In genomic region chr4:121668368-121669162, GRCh38 we compare ENCODE assay signal across 1 cellular context.
A peak's percentile ranks its signal among the peaks of the same experiment; 100 is the strongest.
TF ChIP-seq lines count a peak whose summit lies in the region.

No MANE protein-coding gene starts in this region.

TF ChIP-seq in SK-N-SH, 30 proteins besides CTCF, POLR2A, EP300 and RAD21 (continued from another document):
- no peak for TF ChIP-seq MXI1 (IDR thresholded peaks at IDR 0.05; ENCODE audit: low read depth, low read length)
- peak; percentile 93 for TF ChIP-seq FOXM1 (IDR thresholded peaks at IDR 0.05; ENCODE audit: low read depth)
- TF ChIP-seq, protein P1, sequence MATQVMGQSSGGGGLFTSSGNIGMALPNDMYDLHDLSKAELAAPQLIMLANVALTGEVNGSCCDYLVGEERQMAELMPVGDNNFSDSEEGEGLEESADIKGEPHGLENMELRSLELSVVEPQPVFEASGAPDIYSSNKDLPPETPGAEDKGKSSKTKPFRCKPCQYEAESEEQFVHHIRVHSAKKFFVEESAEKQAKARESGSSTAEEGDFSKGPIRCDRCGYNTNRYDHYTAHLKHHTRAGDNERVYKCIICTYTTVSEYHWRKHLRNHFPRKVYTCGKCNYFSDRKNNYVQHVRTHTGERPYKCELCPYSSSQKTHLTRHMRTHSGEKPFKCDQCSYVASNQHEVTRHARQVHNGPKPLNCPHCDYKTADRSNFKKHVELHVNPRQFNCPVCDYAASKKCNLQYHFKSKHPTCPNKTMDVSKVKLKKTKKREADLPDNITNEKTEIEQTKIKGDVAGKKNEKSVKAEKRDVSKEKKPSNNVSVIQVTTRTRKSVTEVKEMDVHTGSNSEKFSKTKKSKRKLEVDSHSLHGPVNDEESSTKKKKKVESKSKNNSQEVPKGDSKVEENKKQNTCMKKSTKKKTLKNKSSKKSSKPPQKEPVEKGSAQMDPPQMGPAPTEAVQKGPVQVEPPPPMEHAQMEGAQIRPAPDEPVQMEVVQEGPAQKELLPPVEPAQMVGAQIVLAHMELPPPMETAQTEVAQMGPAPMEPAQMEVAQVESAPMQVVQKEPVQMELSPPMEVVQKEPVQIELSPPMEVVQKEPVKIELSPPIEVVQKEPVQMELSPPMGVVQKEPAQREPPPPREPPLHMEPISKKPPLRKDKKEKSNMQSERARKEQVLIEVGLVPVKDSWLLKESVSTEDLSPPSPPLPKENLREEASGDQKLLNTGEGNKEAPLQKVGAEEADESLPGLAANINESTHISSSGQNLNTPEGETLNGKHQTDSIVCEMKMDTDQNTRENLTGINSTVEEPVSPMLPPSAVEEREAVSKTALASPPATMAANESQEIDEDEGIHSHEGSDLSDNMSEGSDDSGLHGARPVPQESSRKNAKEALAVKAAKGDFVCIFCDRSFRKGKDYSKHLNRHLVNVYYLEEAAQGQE (IDR thresholded peaks at IDR 0.05; ENCODE audit: low read depth, low read length) = peak; percentile 60; the same call in 1 of the 2 replicates
- TF ChIP-seq GATA2 (CRISPR knock-in tag; IDR thresholded peaks at IDR 0.05) = no peak
- TF ChIP-seq MEF2A (IDR thresholded peaks at IDR 0.05; ENCODE audit: borderline replicate concordance, low read depth) = peak; percentile 33; the same call in 1 of the 2 replicates
- TF ChIP-seq NFIC (IDR thresholded peaks at IDR 0.05; ENCODE audit: borderline replicate concordance) = peak; percentile 57; the same call in 1 of the 2 replicates
- TF ChIP-seq RXRA (IDR thresholded peaks at IDR 0.05; ENCODE audit: borderline replicate concordance, low read depth) = peak; percentile 72; the same call in 1 of the 2 replicates
- TF ChIP-seq SIN3A (IDR thresholded peaks at IDR 0.05; ENCODE audit: borderline replicate concordance, low read depth, low read length) = peak; percentile 17; the same call in 1 of the 2 replicates
- peak; percentile 77; the same call in 1 of the 2 replicates for TF ChIP-seq TEAD4 (IDR thresholded peaks at IDR 0.05; ENCODE audit: borderline replicate concordance, insufficient read depth)
- TF ChIP-seq RCOR1 (IDR thresholded peaks at IDR 0.05; ENCODE audit: low read length) = no peak
- TF ChIP-seq, protein P2, sequence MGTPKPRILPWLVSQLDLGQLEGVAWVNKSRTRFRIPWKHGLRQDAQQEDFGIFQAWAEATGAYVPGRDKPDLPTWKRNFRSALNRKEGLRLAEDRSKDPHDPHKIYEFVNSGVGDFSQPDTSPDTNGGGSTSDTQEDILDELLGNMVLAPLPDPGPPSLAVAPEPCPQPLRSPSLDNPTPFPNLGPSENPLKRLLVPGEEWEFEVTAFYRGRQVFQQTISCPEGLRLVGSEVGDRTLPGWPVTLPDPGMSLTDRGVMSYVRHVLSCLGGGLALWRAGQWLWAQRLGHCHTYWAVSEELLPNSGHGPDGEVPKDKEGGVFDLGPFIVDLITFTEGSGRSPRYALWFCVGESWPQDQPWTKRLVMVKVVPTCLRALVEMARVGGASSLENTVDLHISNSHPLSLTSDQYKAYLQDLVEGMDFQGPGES (IDR thresholded peaks at IDR 0.05; ENCODE audit: low read depth, low read length) = no peak
- no peak for TF ChIP-seq USF1 (IDR thresholded peaks at IDR 0.05; ENCODE audit: borderline replicate concordance, low read depth)
- no peak for TF ChIP-seq GABPA (IDR thresholded peaks at IDR 0.05; ENCODE audit: low read depth)
- TF ChIP-seq CHD2 (IDR thresholded peaks at IDR 0.05; ENCODE audit: low read length, partially characterized antibody) = no peak
- TF ChIP-seq YY1 (IDR thresholded peaks at IDR 0.05; ENCODE audit: low read depth) = peak; percentile 57; the same call in 1 of the 2 replicates
- TF ChIP-seq POLR2AphosphoS5 (IDR thresholded peaks at IDR 0.05; ENCODE audit: low read depth, low read length) = peak; percentile 77; the same call in 1 of the 2 replicates
- peak; percentile 61 for TF ChIP-seq PBX3 (IDR thresholded peaks at IDR 0.05)
- TF ChIP-seq, protein P3, sequence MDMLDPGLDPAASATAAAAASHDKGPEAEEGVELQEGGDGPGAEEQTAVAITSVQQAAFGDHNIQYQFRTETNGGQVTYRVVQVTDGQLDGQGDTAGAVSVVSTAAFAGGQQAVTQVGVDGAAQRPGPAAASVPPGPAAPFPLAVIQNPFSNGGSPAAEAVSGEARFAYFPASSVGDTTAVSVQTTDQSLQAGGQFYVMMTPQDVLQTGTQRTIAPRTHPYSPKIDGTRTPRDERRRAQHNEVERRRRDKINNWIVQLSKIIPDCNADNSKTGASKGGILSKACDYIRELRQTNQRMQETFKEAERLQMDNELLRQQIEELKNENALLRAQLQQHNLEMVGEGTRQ (IDR thresholded peaks at IDR 0.05; ENCODE audit: borderline replicate concordance, low read depth, low read length) = no peak
TF ChIP-seq in SK-N-SH: peak in this region for 15.
